In genomic region chr20:10642859-10643559, GRCh38 we compare ENCODE assay signal across 17 cellular contexts. TPM values are rescaled to one million over a fixed set of nuclear protein-coding genes. Genes with fewer than 3 reads are reported as not detected.
A peak's percentile ranks its signal among the peaks of the same experiment; 100 is the strongest.
DNase-seq lines count a peak whose midpoint lies in the region; TF ChIP-seq lines count a peak whose summit lies in the region.
"Had no signal": no experiment of that assay in that cellular context is flagged by ENCODE, and none has a peak within 500 bp of the region (broad histone marks: within the 10 kb centered on the region; RNA-seq: fewer than 3 reads in every experiment).

No MANE protein-coding gene starts in this region.

- CTCF ChIA-PET in Caco-2 (lab: Charles Lee) = no interaction called here
- CTCF ChIA-PET in PC-9 (lab: Charles Lee) = no interaction called here

- intact Hi-C loops in Caco-2 (cut with micrococcal nuclease; ENCODE audit: unreplicated experiment) = no loop called here
- intact Hi-C loops in PC-9 (cut with micrococcal nuclease; ENCODE audit: unreplicated experiment) = no loop called here

- no peak overlapping the region for H3K4me3 Mint-ChIP-seq in nephron progenitor cell
- no peak overlapping the region for H3K4me3 Mint-ChIP-seq in Caco-2 (ENCODE audit: unreplicated experiment)
- H3K4me3 Mint-ChIP-seq: immature natural killer cell; stimulated activated effector memory CD8-positive, alpha-beta T cell treated with anti-CD3 and anti-CD28 coated beads, Interleukin-12 subunit alpha, Interleukin-12 subunit beta, amount 100 ng/mL, for 72 hours had no signal

- H3K4me1 Mint-ChIP-seq in nephron progenitor cell (peaks cover 65% of the 10 kb centered on the region), Caco-2 (ENCODE audit: low read depth, unreplicated experiment) (no peaks in the 10 kb centered on the region)
- H3K4me1 Mint-ChIP-seq: stimulated activated effector memory CD8-positive, alpha-beta T cell treated with anti-CD3 and anti-CD28 coated beads, Interleukin-12 subunit alpha, Interleukin-12 subunit beta, amount 100 ng/mL, for 72 hours had no signal

- H3K36me3 Mint-ChIP-seq in nephron progenitor cell (ENCODE audit: low read depth) = peaks cover 96% of the 10 kb centered on the region
- peaks cover 98% of the 10 kb centered on the region for H3K36me3 Mint-ChIP-seq in Caco-2 (ENCODE audit: insufficient read depth, unreplicated experiment)
- H3K36me3 Mint-ChIP-seq: stimulated activated effector memory CD8-positive, alpha-beta T cell treated with anti-CD3 and anti-CD28 coated beads, Interleukin-12 subunit alpha, Interleukin-12 subunit beta, amount 100 ng/mL, for 72 hours had no signal

- no peak overlapping the region for H2AFZ ChIP-seq in GM23248
- no peak overlapping the region for H2AFZ ChIP-seq in PC-9

- no peaks in the 10 kb centered on the region for H3K27me3 ChIP-seq in brain microvascular endothelial cell (replicated peaks)
- no peaks in the 10 kb centered on the region for H3K27me3 ChIP-seq in Caco-2 (replicated peaks; ENCODE audit: control insufficient read depth, insufficient read depth, low read length)
- no peaks in the 10 kb centered on the region for H3K27me3 ChIP-seq in GM23248 (replicated peaks; ENCODE audit: insufficient read depth)
- H3K27me3 ChIP-seq in PC-9 (ENCODE audit: insufficient read depth, low read depth) = no peaks in the 10 kb centered on the region

- no peak for TF ChIP-seq CTCF in brain microvascular endothelial cell (IDR thresholded peaks at IDR 0.05; ENCODE audit: low read depth, low read length, missing control alignments)
- no peak for TF ChIP-seq CTCF in nephron progenitor cell (IDR thresholded peaks at IDR 0.05)
- no peak for TF ChIP-seq CTCF in Caco-2 (IDR thresholded peaks at IDR 0.05; ENCODE audit: insufficient read depth in 1 of 2, low read depth in 1 of 2, low read length in 1 of 2, severe bottlenecking in 1 of 2, unreplicated experiment in 1 of 2)
- TF ChIP-seq CTCF in PC-9 (conservative IDR thresholded peaks at IDR 0.05) = no peak

- H3K9me2 ChIP-seq in GM23248 (ENCODE audit: insufficient read depth) (no peaks in the 10 kb centered on the region), PC-9 (ENCODE audit: insufficient read depth) (no peaks in the 10 kb centered on the region)

- H3K27ac Mint-ChIP-seq in nephron progenitor cell (peak overlapping the region; percentile 92), Caco-2 (ENCODE audit: unreplicated experiment) (no peak overlapping the region)
- H3K27ac Mint-ChIP-seq: stimulated activated effector memory CD8-positive, alpha-beta T cell treated with anti-CD3 and anti-CD28 coated beads, Interleukin-12 subunit alpha, Interleukin-12 subunit beta, amount 100 ng/mL, for 72 hours had no signal

- DNase-seq in COLO668 (lab: John Stamatoyannopoulos, UW; ENCODE audit: unreplicated experiment) = peak; percentile 35
- peak; percentile 86 for DNase-seq in Kasumi-1 (lab: John Stamatoyannopoulos, UW)
- DNase-seq in brain microvascular endothelial cell = no peak
- no peak for DNase-seq in nephron progenitor cell
- DNase-seq in Caco-2 = no peak
- no peak for DNase-seq in GM23248
- DNase-seq in COLO829 (ENCODE audit: low spot score) = no peak
- DNase-seq in PC-9 = no peak
- DNase-seq: activated CD4-positive, alpha-beta T cell treated with anti-CD3 and anti-CD28 coated beads, Interleukin-2, amount 50 U/mL, for 4 hours; amygdala; foreskin fibroblast; immature natural killer cell; NCI-H510A; stimulated activated CD4-positive, alpha-beta T cell treated with anti-CD3 and anti-CD28 coated beads, Interleukin-4, amount 100 ng/mL, for 24 hours had no signal

- no peaks in the 10 kb centered on the region for H3K9me3 Mint-ChIP-seq in nephron progenitor cell
- no peaks in the 10 kb centered on the region for H3K9me3 Mint-ChIP-seq in Caco-2 (ENCODE audit: unreplicated experiment)
- H3K9me3 Mint-ChIP-seq: immature natural killer cell had no signal

- H3K4me3 ChIP-seq in brain microvascular endothelial cell (ENCODE audit: low read depth, low read length) (no peak overlapping the region), Caco-2 (ENCODE audit: low read depth, low read length) (no peak overlapping the region), GM23248 (no peak overlapping the region), PC-9 (no peak overlapping the region)
- H3K4me3 ChIP-seq: prostate gland had no signal

- POLR2A ChIA-PET in Caco-2 (lab: Charles Lee) = no interaction called here
- POLR2A ChIA-PET in PC-9 (lab: Charles Lee; ENCODE audit: unreplicated experiment) = interaction anchor here (0.6 kb wide), 1 partner anchor 327 kb away, joined by 7 read pairs; no protein-coding TSS in a partner anchor

- H3F3A ChIP-seq in GM23248 (ENCODE audit: insufficient read depth) (no peaks in the 10 kb centered on the region), PC-9 (ENCODE audit: insufficient read depth, low read depth) (no peaks in the 10 kb centered on the region; the same call in 1 of the 2 replicates)

- H4K20me1 ChIP-seq in GM23248 (ENCODE audit: insufficient read depth) = no peaks in the 10 kb centered on the region
- H4K20me1 ChIP-seq in PC-9 (ENCODE audit: insufficient read depth) = no peaks in the 10 kb centered on the region

- H3K36me3 ChIP-seq in brain microvascular endothelial cell (replicated peaks) (peaks cover 86% of the 10 kb centered on the region), Caco-2 (ENCODE audit: control insufficient read depth, insufficient read depth, low read length) (peaks cover 15% of the 10 kb centered on the region), GM23248 (ENCODE audit: low read depth) (no peaks in the 10 kb centered on the region), PC-9 (ENCODE audit: low read depth) (peaks cover 39% of the 10 kb centered on the region; the same call in 1 of the 2 replicates)

- peak overlapping the region; percentile 45 for H3K27ac ChIP-seq in brain microvascular endothelial cell
- no peak overlapping the region for H3K27ac ChIP-seq in GM23248
- no peak overlapping the region for H3K27ac ChIP-seq in PC-9
- H3K27ac ChIP-seq: C4-2B had no signal

- H3K4me1 ChIP-seq in Caco-2 (no peaks in the 10 kb centered on the region), GM23248 (ENCODE audit: insufficient read depth) (no peaks in the 10 kb centered on the region), PC-9 (replicated peaks; ENCODE audit: insufficient read depth) (no peaks in the 10 kb centered on the region)
- H3K4me1 ChIP-seq: prostate gland had no signal

- in situ Hi-C loops in brain microvascular endothelial cell (cut with HindIII; ENCODE audit: low pct_ligation_motif_present, low sequenced_read_pairs) (no loop called here), GM23248 (cut with MboI) (no loop called here)

- BruUV-seq in Caco-2 (replicated peaks; lab: Mats Ljungman, UMichigan) (no TSS peak), PC-9 (replicated peaks; lab: Mats Ljungman, UMichigan) (no TSS peak)

- H3K27me3 Mint-ChIP-seq in nephron progenitor cell (ENCODE audit: low read depth, poor library complexity) (peaks cover 3% of the 10 kb centered on the region), Caco-2 (ENCODE audit: insufficient read depth, unreplicated experiment) (no peaks in the 10 kb centered on the region)

- no peak overlapping the region for H3K4me2 ChIP-seq in GM23248 (ENCODE audit: unreplicated experiment)
- no peak overlapping the region for H3K4me2 ChIP-seq in PC-9

- H3K9me3 ChIP-seq in Caco-2 (no peaks in the 10 kb centered on the region), GM23248 (ENCODE audit: low read depth) (no peaks in the 10 kb centered on the region), PC-9 (ENCODE audit: insufficient read depth, low read depth) (no peaks in the 10 kb centered on the region)
- H3K9me3 ChIP-seq: prostate gland had no signal

- no peak overlapping the region for H3K9ac ChIP-seq in GM23248

- no peaks in the 10 kb centered on the region for H3K79me2 ChIP-seq in GM23248 (ENCODE audit: insufficient read depth)
- H3K79me2 ChIP-seq in PC-9 (ENCODE audit: low read depth) = no peaks in the 10 kb centered on the region

- 87 to 96% methylated on average over 4 of the region's 4 CpGs for WGBS in GM23248 (ENCODE audit: low coverage in 1 of 2, low lambda C conversion rate in 2 of 2, missing lambda C conversion rate in 2 of 2), 2 experiments

RNA-seq across cellular contexts. Expression of gene JAG1, which starts 30.8 kb away (rescaled TPM):
- total RNA-seq in Caco-2 (2022) = 69.1 and 69.8 TPM in 2 replicates
- total RNA-seq in GM23248 (2014; rRNA removed; shearing (Covaris generic)) = 4.8 and 8.4 TPM in 2 replicates
- polyA plus RNA-seq in GM23248 (2016; fragmentation: Nextera tagmentation; extraction: Ambion mirVana) = 0.98 and 1.2 TPM in 2 replicates
- total RNA-seq in PC-9 (2021) = 42.9 and 51.5 TPM in 2 replicates

Comparison
In these comparisons a context has a peak if more than half of its experiments do, and no peak if none do; other contexts are left out.
1. DNase-seq: peak in COLO668 (single experiment) and Kasumi-1 (2 of 2); none in brain microvascular endothelial cell (single experiment), nephron progenitor cell (single experiment), Caco-2 (0 of 2), GM23248 (single experiment), COLO829 (single experiment) and PC-9 (0 of 2).